Comparison of ENCODE assay signal across 8 cellular contexts in the genomic region with DNA sequence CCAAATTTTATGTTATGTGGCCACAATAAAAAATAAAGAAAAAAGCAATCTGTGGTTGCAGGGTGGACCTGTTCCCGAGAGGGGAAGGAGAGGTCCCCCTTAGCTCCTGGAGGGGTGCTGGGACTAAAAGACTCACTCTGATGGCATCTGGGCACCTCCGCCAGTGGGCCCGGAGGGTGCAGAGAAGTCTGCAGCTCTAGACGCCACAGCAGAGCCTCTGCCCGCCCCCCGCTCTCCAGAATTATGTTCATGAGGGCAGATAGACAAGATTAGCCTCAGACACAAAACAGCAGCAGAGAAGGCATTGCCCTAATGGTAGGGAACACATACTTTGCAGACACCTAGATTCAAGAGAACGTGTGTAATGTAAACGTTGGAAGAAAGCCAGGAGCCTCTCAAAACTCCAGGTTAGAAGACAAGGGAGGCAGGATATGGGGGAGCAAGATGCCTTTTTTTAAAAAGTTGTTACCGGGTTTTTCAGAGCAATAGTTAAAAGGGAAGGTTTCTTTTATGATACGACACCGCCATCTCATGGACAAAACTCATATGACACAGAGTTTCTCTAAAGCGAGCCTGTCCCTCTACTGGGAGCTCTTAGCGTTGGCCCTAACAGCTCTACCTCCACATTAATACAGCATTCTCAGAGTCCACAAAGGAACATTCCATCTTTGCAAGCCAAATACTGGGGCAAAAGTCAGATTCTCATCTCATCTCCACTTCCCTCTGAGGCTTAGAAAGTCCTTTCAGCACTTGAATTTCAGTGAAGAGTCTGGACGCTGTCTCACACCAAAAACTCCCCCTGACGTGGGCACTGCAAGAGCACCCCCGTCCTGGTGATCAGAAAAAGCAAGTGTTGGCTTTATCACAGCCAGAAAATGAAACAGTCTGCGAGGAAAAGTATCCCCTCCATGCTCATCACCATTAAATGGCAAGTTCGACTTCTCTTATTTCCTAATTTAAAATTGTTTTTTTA. TPM values are rescaled to one million over a fixed set of nuclear protein-coding genes. Genes with fewer than 3 reads are reported as not detected.
DNase-seq lines count a peak whose midpoint lies in the region; ATAC-seq, FAIRE-seq and TF ChIP-seq lines count a peak whose summit lies in the region.

No MANE protein-coding gene starts in this region.

- TF ChIP-seq RAD21 in HCT116 (IDR thresholded peaks at IDR 0.05; ENCODE audit: low read depth) = peak; percentile 81

- H2AFZ ChIP-seq in HCT116 (ENCODE audit: low read depth, low read length, poor library complexity, severe bottlenecking) = peak overlapping the region; percentile 86

- H3K36me3 ChIP-seq in HCT116 (ENCODE audit: control insufficient read depth in 1 of 2, insufficient read depth in 2 of 2, low read length in 2 of 2) = no peaks in the 10 kb centered on the region
- no peaks in the 10 kb centered on the region for H3K36me3 ChIP-seq in esophagus muscularis mucosa

- peaks cover 0 to 1% (median 0%) of the 10 kb centered on the region in 3 donors for H3K4me1 Mint-ChIP-seq in naive B cell

- TF ChIP-seq POLR2A in HCT116 (IDR thresholded peaks at IDR 0.05; ENCODE audit: borderline replicate concordance, extremely low read depth, insufficient read depth, insufficient read length) (no peak), esophagus muscularis mucosa (IDR thresholded peaks at IDR 0.05; ENCODE audit: low read depth) (no peak)

- H3K9ac ChIP-seq in HCT116 (ENCODE audit: low read length) = no peak overlapping the region

- POLR2A ChIA-PET in HCT116 (lab: Charles Lee) = no interaction called here

- peaks cover 30 to 64% (median 48%) of the 10 kb centered on the region in 3 donors for H3K27me3 Mint-ChIP-seq in naive B cell

- H3K4me1 ChIP-seq in HCT116 (ENCODE audit: control insufficient read depth in 1 of 2, insufficient read depth in 2 of 2, low read length in 2 of 2) (peaks cover 0 to 5% of the 10 kb centered on the region in 2 experiments; a peak in 2 of 4 replicates), esophagus muscularis mucosa (peaks cover 0 to 9% (median 5%) of the 10 kb centered on the region in 4 donors)

- no peak for TF ChIP-seq EP300 in esophagus muscularis mucosa (IDR thresholded peaks at IDR 0.05)

- H3K27me3 ChIP-seq in HCT116 (ENCODE audit: insufficient read depth, low read length) (peaks cover 5% of the 10 kb centered on the region; the same call in 1 of the 2 replicates), esophagus muscularis mucosa (peaks cover 0 to 17% (median 0%) of the 10 kb centered on the region in 4 donors)

- FAIRE-seq in urothelium cell line (lab: Jason Lieb, UNC) = no peak

- no peaks in the 10 kb centered on the region for H3K9me3 ChIP-seq in HCT116 (ENCODE audit: control insufficient read depth in 1 of 2, insufficient read depth in 1 of 2, low read depth in 1 of 2, low read length in 2 of 2)
- H3K9me3 ChIP-seq in esophagus muscularis mucosa = no peaks in the 10 kb centered on the region

- DNase-seq in DMS53 (lab: John Stamatoyannopoulos, UW) (peak; percentile 73), HCT116 (ENCODE audit: low read depth, low spot score) (peak; percentile 57), NCI-H526 (lab: John Stamatoyannopoulos, UW) (peak; percentile 59 to 80), esophagus muscularis mucosa (ENCODE audit: extremely low spot score) (no peak), naive B cell (peak; percentile 28), urothelium cell line (ENCODE audit: low spot score) (peak; percentile 73)
- DNase-seq in activated CD4-positive, alpha-beta T cell treated with anti-CD3 and anti-CD28 coated beads, Interleukin-2, amount 50 U/mL, for 48 hours = peak; percentile 10 to 34

- RAD21 ChIA-PET in HCT116 (lab: Charles Lee; ENCODE audit: low non-redundant PET in 1 of 2, low total read pairs in 2 of 2, uncharacterized antibody in 2 of 2, unreplicated experiment in 2 of 2) = interaction anchor here (0.6 to 0.7 kb wide), 2 partner anchors 12 to 89 kb away, joined by 3 to 4 read pairs; no protein-coding TSS in a partner anchor

- no TSS peak for BruUV-seq in HCT116 (replicated peaks; lab: Mats Ljungman, UMichigan)

- H3K4me3 Mint-ChIP-seq in naive B cell = peak overlapping the region in 1 of 8 donors; percentile 70

- 28% methylated on average over 18 of the region's 18 CpGs for WGBS in esophagus muscularis mucosa

- no peaks in the 10 kb centered on the region for H3K36me3 Mint-ChIP-seq in naive B cell

- H3K27ac Mint-ChIP-seq in naive B cell = no peak overlapping the region

- H3K27ac ChIP-seq in HCT116 (ENCODE audit: low read depth, low read length) (no peak overlapping the region), esophagus muscularis mucosa (replicated peaks in 1 of 4) (no peak overlapping the region)

- H4K20me1 ChIP-seq in HCT116 (ENCODE audit: insufficient read depth) = no peaks in the 10 kb centered on the region

- no peaks in the 10 kb centered on the region for H3K9me2 ChIP-seq in HCT116 (ENCODE audit: insufficient read depth)

- H3K4me2 ChIP-seq in HCT116 (ENCODE audit: low read length) = peak overlapping the region; percentile 47; the same call in 1 of the 2 replicates

- peaks cover 0 to 1% (median 0%) of the 10 kb centered on the region in 7 donors for H3K9me3 Mint-ChIP-seq in naive B cell

- intact Hi-C loops in HCT116 (cut with micrococcal nuclease) = loop anchor here (1.0 to 5.0 kb wide), 4 partner anchors 72 to 843 kb away; no protein-coding TSS in a partner anchor
- intact Hi-C loops in esophagus muscularis mucosa (cut with DNase I) = loop anchor here (5.0 kb wide), 3 partner anchors 639 to 844 kb away; no protein-coding TSS in a partner anchor

- no peak overlapping the region for H3K4me3 ChIP-seq in HCT116 (replicated peaks in 1 of 2; ENCODE audit: low read depth in 1 of 2, low read length in 2 of 2)
- H3K4me3 ChIP-seq in esophagus muscularis mucosa = no peak overlapping the region

- H3K79me2 ChIP-seq in HCT116 (ENCODE audit: insufficient read depth, low read length) = no peaks in the 10 kb centered on the region

- TF ChIP-seq CTCF in HCT116 (IDR thresholded peaks at IDR 0.05 in 2 of 3, conservative IDR thresholded peaks at IDR 0.05 in 1 of 3; ENCODE audit: borderline replicate concordance in 1 of 3, insufficient read depth in 1 of 3, low read depth in 2 of 3, low read length in 2 of 3) (peak; percentile 61 to 84 (median 72)), esophagus muscularis mucosa (IDR thresholded peaks at IDR 0.05) (peak; percentile 66 to 86 (median 76))

- ATAC-seq in HCT116 (peak; percentile 97), naive B cell (ENCODE audit: low read depth in 2 of 2) (peak; percentile 32 to 61), GM21360 (IDR thresholded peaks at IDR 0.05; ENCODE audit: unreplicated experiment) (no peak)

- CTCF ChIA-PET in HCT116 (lab: Charles Lee) = interaction anchor here (0.6 to 1.7 kb wide), 26 partner anchors 9 to 1248 kb away, joined by 3 to 29 read pairs (median 4); no protein-coding TSS in a partner anchor

TF ChIP-seq in HCT116, 20 proteins besides CTCF, POLR2A, EP300 and RAD21:
- TF ChIP-seq, protein P1, sequence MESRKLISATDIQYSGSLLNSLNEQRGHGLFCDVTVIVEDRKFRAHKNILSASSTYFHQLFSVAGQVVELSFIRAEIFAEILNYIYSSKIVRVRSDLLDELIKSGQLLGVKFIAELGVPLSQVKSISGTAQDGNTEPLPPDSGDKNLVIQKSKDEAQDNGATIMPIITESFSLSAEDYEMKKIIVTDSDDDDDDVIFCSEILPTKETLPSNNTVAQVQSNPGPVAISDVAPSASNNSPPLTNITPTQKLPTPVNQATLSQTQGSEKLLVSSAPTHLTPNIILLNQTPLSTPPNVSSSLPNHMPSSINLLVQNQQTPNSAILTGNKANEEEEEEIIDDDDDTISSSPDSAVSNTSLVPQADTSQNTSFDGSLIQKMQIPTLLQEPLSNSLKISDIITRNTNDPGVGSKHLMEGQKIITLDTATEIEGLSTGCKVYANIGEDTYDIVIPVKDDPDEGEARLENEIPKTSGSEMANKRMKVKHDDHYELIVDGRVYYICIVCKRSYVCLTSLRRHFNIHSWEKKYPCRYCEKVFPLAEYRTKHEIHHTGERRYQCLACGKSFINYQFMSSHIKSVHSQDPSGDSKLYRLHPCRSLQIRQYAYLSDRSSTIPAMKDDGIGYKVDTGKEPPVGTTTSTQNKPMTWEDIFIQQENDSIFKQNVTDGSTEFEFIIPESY (IDR thresholded peaks at IDR 0.05; ENCODE audit: extremely low read depth, insufficient replicate concordance, low read length) = no peak
- TF ChIP-seq JUND (IDR thresholded peaks at IDR 0.05) = no peak
- no peak for TF ChIP-seq EGR1 (IDR thresholded peaks at IDR 0.05; ENCODE audit: low read depth)
- TF ChIP-seq EZH2phosphoT487 (IDR thresholded peaks at IDR 0.05; ENCODE audit: borderline replicate concordance) = no peak
- TF ChIP-seq SRF (IDR thresholded peaks at IDR 0.05; ENCODE audit: low read depth) = no peak
- no peak for TF ChIP-seq YY1 (IDR thresholded peaks at IDR 0.05; ENCODE audit: extremely low read depth, insufficient replicate concordance, low read depth, low read length)
- no peak for TF ChIP-seq EZH2 (IDR thresholded peaks at IDR 0.05)
- no peak for TF ChIP-seq TCF7L2 (IDR thresholded peaks at IDR 0.05; ENCODE audit: borderline replicate concordance, extremely low read depth, insufficient read depth, insufficient read length)
- TF ChIP-seq, protein P2, sequence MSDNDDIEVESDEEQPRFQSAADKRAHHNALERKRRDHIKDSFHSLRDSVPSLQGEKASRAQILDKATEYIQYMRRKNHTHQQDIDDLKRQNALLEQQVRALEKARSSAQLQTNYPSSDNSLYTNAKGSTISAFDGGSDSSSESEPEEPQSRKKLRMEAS (IDR thresholded peaks at IDR 0.05) = no peak
- no peak for TF ChIP-seq ELF1 (IDR thresholded peaks at IDR 0.05; ENCODE audit: borderline replicate concordance, low read depth)
- TF ChIP-seq, protein P3, sequence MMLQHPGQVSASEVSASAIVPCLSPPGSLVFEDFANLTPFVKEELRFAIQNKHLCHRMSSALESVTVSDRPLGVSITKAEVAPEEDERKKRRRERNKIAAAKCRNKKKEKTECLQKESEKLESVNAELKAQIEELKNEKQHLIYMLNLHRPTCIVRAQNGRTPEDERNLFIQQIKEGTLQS (IDR thresholded peaks at IDR 0.05) = no peak
- no peak for TF ChIP-seq ZNF274 (IDR thresholded peaks at IDR 0.05; ENCODE audit: low read depth, low read length)

RNA-seq across cellular contexts. Expression of gene FOXF2, which starts 47.2 kb away (rescaled TPM):
- total RNA-seq in HCT116 (2021; ENCODE audit: unreplicated experiment) = not detected
- polyA plus RNA-seq in HCT116 (2012) = not detected in 2 replicates
- 100 to 1,000 TPM in 3 of 4 donors, 10 to 100 TPM in 1; 66.6 to 170 (median 120) TPM for total RNA-seq in esophagus muscularis mucosa
- not detected for polyA plus RNA-seq in naive B cell (ENCODE audit: low read depth in 6 of 6)

Comparison
In these comparisons a context has a peak if more than half of its experiments do, and no peak if none do; other contexts are left out.
1. RNA of gene FOXF2, which starts 47.2 kb away (total RNA-seq): 66.6 to 170 TPM in esophagus muscularis mucosa; not detected in HCT116 (single experiment); every median in the first group is over 10 times any median in the second.